ENCODE assay signal across 1 cellular context in the genomic region with DNA sequence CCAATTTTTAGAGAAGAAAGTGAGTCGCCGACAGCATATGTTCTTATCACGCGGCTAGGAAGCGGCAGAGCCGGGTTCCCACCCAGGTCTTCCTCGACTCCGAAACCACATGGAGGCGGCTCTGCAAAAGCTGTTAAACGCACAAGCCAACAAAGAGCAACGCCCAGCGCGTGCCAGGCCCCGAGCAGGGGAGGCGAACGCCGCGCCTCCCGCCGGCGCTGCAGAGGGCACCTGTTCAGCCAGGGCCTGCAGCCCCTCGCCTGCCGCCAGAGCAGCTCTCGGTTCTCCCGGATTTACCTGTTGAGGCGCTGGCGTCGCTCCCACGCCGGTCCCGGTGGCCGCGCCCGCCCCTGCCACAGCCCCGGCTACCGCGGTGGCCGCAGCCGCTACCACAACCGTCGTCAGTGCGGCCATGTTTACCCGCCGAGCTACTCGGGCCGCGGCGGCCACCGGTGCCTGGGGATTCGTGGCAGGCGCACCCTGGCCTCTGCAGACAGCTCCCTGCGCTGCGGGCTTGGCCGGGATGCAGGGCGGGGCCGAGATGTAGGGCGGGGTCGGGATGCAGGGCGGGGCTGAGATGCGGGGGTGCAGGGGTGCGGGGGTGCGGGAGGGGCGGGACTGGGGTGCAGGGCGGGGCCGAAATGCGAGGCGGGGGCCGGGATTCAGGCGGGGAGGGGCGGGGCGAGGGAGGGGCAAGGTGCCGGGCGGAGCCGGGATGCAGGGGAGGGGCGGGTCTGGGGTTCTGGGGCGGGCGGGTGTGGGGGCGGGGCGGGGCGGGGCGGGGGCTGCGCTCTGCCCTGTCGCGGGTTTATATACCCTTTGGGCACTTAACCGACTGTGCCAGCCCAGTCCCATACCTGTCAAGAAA.
TF ChIP-seq lines count a peak whose summit lies in the region.

TSS of gene CCDC112 (minus strand) at position 525 of the 868 bp plus-strand sequence. CDS start at position 414, 111 bp downstream.

TF ChIP-seq in K562, 482 proteins besides CTCF, POLR2A, EP300 and RAD21 (continued from another document and continues in another):
- TF ChIP-seq CLOCK (CRISPR knock-in tag; IDR thresholded peaks at IDR 0.05; ENCODE audit: borderline replicate concordance) (no peak), HMG20A (CRISPR knock-in tag; conservative IDR thresholded peaks at IDR 0.05) (no peak), TAF9B (IDR thresholded peaks at IDR 0.05; ENCODE audit: partially characterized antibody) (no peak), TEAD1 (CRISPR knock-in tag; IDR thresholded peaks at IDR 0.05) (0 out of 4 replicates have a peak, but pooled peaks of 1 of the 2 experiments have one; percentile 64), BRD9 (IDR thresholded peaks at IDR 0.05; ENCODE audit: low read depth, partially characterized antibody) (no peak), BRF1 (IDR thresholded peaks at IDR 0.05; ENCODE audit: borderline replicate concordance, extremely low read depth, insufficient read length) (no peak), ARHGAP35 (IDR thresholded peaks at IDR 0.05; ENCODE audit: partially characterized antibody) (no peak), CBX8 (IDR thresholded peaks at IDR 0.05; ENCODE audit: borderline replicate concordance, extremely low read depth, low read depth, low read length, poor library complexity, severe bottlenecking) (no peak), CREB1 (IDR thresholded peaks at IDR 0.05) (no peak), CREB1 (CRISPR knock-in tag; IDR thresholded peaks at IDR 0.05) (no peak; the same call in 1 of the 2 replicates), SMARCA4 (IDR thresholded peaks at IDR 0.05) (no peak), RBFOX2 (IDR thresholded peaks at IDR 0.05; ENCODE audit: low read depth, low read length) (peak; percentile 81), PKNOX1 (IDR thresholded peaks at IDR 0.05) (no peak), E4F1 (CRISPR knock-in tag; IDR thresholded peaks at IDR 0.05; ENCODE audit: borderline replicate concordance) (no peak), MGA (IDR thresholded peaks at IDR 0.05) (peak; percentile 95), PHF21A (IDR thresholded peaks at IDR 0.05; ENCODE audit: borderline replicate concordance, low read depth) (no peak), ELK3 (CRISPR knock-in tag; IDR thresholded peaks at IDR 0.05) (no peak), ZNF586 (CRISPR knock-in tag; conservative IDR thresholded peaks at IDR 0.05) (no peak), OTX1 (CRISPR knock-in tag; IDR thresholded peaks at IDR 0.05) (peak; percentile 41; the same call in 1 of the 2 replicates), SETDB1 (IDR thresholded peaks at IDR 0.05; ENCODE audit: low read length) (no peak)
- TF ChIP-seq, protein P1, sequence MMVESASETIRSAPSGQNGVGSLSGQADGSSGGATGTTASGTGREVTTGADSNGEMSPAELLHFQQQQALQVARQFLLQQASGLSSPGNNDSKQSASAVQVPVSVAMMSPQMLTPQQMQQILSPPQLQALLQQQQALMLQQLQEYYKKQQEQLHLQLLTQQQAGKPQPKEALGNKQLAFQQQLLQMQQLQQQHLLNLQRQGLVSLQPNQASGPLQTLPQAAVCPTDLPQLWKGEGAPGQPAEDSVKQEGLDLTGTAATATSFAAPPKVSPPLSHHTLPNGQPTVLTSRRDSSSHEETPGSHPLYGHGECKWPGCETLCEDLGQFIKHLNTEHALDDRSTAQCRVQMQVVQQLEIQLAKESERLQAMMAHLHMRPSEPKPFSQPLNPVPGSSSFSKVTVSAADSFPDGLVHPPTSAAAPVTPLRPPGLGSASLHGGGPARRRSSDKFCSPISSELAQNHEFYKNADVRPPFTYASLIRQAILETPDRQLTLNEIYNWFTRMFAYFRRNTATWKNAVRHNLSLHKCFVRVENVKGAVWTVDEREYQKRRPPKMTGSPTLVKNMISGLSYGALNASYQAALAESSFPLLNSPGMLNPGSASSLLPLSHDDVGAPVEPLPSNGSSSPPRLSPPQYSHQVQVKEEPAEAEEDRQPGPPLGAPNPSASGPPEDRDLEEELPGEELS (CRISPR knock-in tag; IDR thresholded peaks at IDR 0.05; ENCODE audit: borderline replicate concordance): peak; percentile 87; the same call in 1 of the 2 replicates
- TF ChIP-seq, protein P2, sequence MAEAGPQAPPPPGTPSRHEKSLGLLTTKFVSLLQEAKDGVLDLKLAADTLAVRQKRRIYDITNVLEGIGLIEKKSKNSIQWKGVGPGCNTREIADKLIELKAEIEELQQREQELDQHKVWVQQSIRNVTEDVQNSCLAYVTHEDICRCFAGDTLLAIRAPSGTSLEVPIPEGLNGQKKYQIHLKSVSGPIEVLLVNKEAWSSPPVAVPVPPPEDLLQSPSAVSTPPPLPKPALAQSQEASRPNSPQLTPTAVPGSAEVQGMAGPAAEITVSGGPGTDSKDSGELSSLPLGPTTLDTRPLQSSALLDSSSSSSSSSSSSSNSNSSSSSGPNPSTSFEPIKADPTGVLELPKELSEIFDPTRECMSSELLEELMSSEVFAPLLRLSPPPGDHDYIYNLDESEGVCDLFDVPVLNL (CRISPR knock-in tag; IDR thresholded peaks at IDR 0.05; ENCODE audit: low read depth): no peak
